12 cellular contexts compared by ENCODE assay signal in the genomic region with DNA sequence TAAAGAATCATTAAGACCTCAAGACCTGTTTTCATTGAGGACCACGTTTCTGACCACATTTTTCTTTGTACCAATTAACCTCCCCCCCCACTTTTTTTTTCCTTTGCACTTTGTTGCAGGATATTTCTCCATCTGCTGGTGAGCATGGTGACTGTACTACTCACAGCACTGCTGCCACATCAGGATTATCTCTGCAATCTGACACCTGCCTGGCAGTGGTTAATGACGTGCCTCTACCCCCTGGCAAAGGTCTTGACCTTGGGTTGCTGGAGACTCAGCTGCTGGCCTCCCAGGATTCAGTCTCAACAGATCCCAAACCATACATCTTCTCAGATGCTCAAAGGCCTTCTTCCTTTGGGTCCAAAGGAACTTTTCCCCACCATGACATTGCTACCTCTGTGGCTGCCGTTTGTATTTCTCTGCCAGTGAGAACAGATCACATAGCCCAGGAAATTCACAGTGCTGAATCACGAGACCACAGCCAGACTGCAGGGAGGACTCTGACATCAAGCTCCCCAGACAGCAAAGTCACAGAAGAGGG. TPM values are rescaled to one million over a fixed set of nuclear protein-coding genes. Genes with fewer than 3 reads are reported as not detected.
DNase-seq lines count a peak whose midpoint lies in the region; ATAC-seq and TF ChIP-seq lines count a peak whose summit lies in the region.
"Had no signal": no experiment of that assay in that cellular context is flagged by ENCODE, and none has a peak within 500 bp of the region (broad histone marks: within the 10 kb centered on the region; RNA-seq: fewer than 3 reads in every experiment).

No MANE protein-coding gene starts in this region.

- H3K9me3 Mint-ChIP-seq in T-helper 1 cell treated with Interleukin-12 subunit alpha and Interleukin-12 subunit beta and Interleukin-4 antibody, amounts not matched to agents 30 μg/mL and 1 μg/mL, for 36 hours = peaks cover 24% of the 10 kb centered on the region
- H3K9me3 Mint-ChIP-seq in activated naive CD8-positive, alpha-beta T cell treated with anti-CD3 and anti-CD28 coated beads for 36 hours = peaks cover 12% of the 10 kb centered on the region
- peaks cover 15% of the 10 kb centered on the region for H3K9me3 Mint-ChIP-seq in stimulated activated naive CD8-positive, alpha-beta T cell treated with anti-CD3 and anti-CD28 coated beads, Interleukin-15, Interleukin-2, amounts not matched to agents 100 ng/mL and 50 ng/mL, for 24 hours

- DNase-seq in activated T-cell treated with anti-CD3 and anti-CD28 coated beads for 48 hours (ENCODE audit: low read depth) (peak; percentile 7), activated T-cell treated with anti-CD3 and anti-CD28 coated beads for 4 hours (no peak), HEK293T (ENCODE audit: extremely low spot score) (no peak), NCI-H146 treated with DMSO at 0.1 percent for 48 hours (lab: John Stamatoyannopoulos, UW; ENCODE audit: unreplicated experiment) (no peak)
- DNase-seq in activated naive CD8-positive, alpha-beta T cell treated with anti-CD3 and anti-CD28 coated beads for 36 hours = peak; percentile 46
- DNase-seq: GOT3, islet precursor cell, NCI-H510A had no signal

- no peak for ATAC-seq in HG03039 (IDR thresholded peaks at IDR 0.05; ENCODE audit: unreplicated experiment)
- ATAC-seq: HepG2 had no signal

- H3K4me1 Mint-ChIP-seq in T-helper 1 cell treated with Interleukin-12 subunit alpha and Interleukin-12 subunit beta and Interleukin-4 antibody, amounts not matched to agents 30 μg/mL and 1 μg/mL, for 36 hours (ENCODE audit: low read depth) = peaks cover 49% of the 10 kb centered on the region
- peaks cover 55% of the 10 kb centered on the region for H3K4me1 Mint-ChIP-seq in activated naive CD8-positive, alpha-beta T cell treated with anti-CD3 and anti-CD28 coated beads for 36 hours
- H3K4me1 Mint-ChIP-seq in stimulated activated naive CD8-positive, alpha-beta T cell treated with anti-CD3 and anti-CD28 coated beads, Interleukin-15, Interleukin-2, amounts not matched to agents 100 ng/mL and 50 ng/mL, for 24 hours (ENCODE audit: low read depth) = peaks cover 62% of the 10 kb centered on the region

- H3K4me3 Mint-ChIP-seq in T-helper 1 cell treated with Interleukin-12 subunit alpha and Interleukin-12 subunit beta and Interleukin-4 antibody, amounts not matched to agents 30 μg/mL and 1 μg/mL, for 36 hours = peak overlapping the region; percentile 71
- peak overlapping the region; percentile 62 for H3K4me3 Mint-ChIP-seq in activated naive CD8-positive, alpha-beta T cell treated with anti-CD3 and anti-CD28 coated beads for 36 hours
- peak overlapping the region; percentile 44 for H3K4me3 Mint-ChIP-seq in stimulated activated naive CD8-positive, alpha-beta T cell treated with anti-CD3 and anti-CD28 coated beads, Interleukin-15, Interleukin-2, amounts not matched to agents 100 ng/mL and 50 ng/mL, for 24 hours

- H3K27ac Mint-ChIP-seq in T-helper 1 cell treated with Interleukin-12 subunit alpha and Interleukin-12 subunit beta and Interleukin-4 antibody, amounts not matched to agents 30 μg/mL and 1 μg/mL, for 36 hours = peak overlapping the region; percentile 80
- peak overlapping the region; percentile 95 for H3K27ac Mint-ChIP-seq in activated naive CD8-positive, alpha-beta T cell treated with anti-CD3 and anti-CD28 coated beads for 36 hours
- H3K27ac Mint-ChIP-seq in stimulated activated naive CD8-positive, alpha-beta T cell treated with anti-CD3 and anti-CD28 coated beads, Interleukin-15, Interleukin-2, amounts not matched to agents 100 ng/mL and 50 ng/mL, for 24 hours = peak overlapping the region; percentile 87

- POLR2A ChIA-PET in HEK293T (lab: Yijun Ruan, JAX) = no interaction called here

- H3K36me3 Mint-ChIP-seq in T-helper 1 cell treated with Interleukin-12 subunit alpha and Interleukin-12 subunit beta and Interleukin-4 antibody, amounts not matched to agents 30 μg/mL and 1 μg/mL, for 36 hours (ENCODE audit: low read depth) = peaks cover 34% of the 10 kb centered on the region
- H3K36me3 Mint-ChIP-seq in activated naive CD8-positive, alpha-beta T cell treated with anti-CD3 and anti-CD28 coated beads for 36 hours = peaks cover 57% of the 10 kb centered on the region
- H3K36me3 Mint-ChIP-seq in stimulated activated naive CD8-positive, alpha-beta T cell treated with anti-CD3 and anti-CD28 coated beads, Interleukin-15, Interleukin-2, amounts not matched to agents 100 ng/mL and 50 ng/mL, for 24 hours (ENCODE audit: low read depth) = peaks cover 43% of the 10 kb centered on the region

- no peaks in the 10 kb centered on the region for H3K27me3 Mint-ChIP-seq in T-helper 1 cell treated with Interleukin-12 subunit alpha and Interleukin-12 subunit beta and Interleukin-4 antibody, amounts not matched to agents 30 μg/mL and 1 μg/mL, for 36 hours (ENCODE audit: low read depth)
- H3K27me3 Mint-ChIP-seq in activated naive CD8-positive, alpha-beta T cell treated with anti-CD3 and anti-CD28 coated beads for 36 hours = no peaks in the 10 kb centered on the region
- H3K27me3 Mint-ChIP-seq in stimulated activated naive CD8-positive, alpha-beta T cell treated with anti-CD3 and anti-CD28 coated beads, Interleukin-15, Interleukin-2, amounts not matched to agents 100 ng/mL and 50 ng/mL, for 24 hours = no peaks in the 10 kb centered on the region

- CTCF ChIA-PET in HEK293T (lab: Yijun Ruan, JAX) = no interaction called here

TF ChIP-seq in HEK293T, 16 proteins besides CTCF, POLR2A, EP300 and RAD21:
- no peak for TF ChIP-seq L3MBTL2 (conservative IDR thresholded peaks at IDR 0.05)
- TF ChIP-seq FOXM1 (IDR thresholded peaks at IDR 0.05; ENCODE audit: borderline replicate concordance) = no peak
- no peak for TF ChIP-seq HDGF (IDR thresholded peaks at IDR 0.05; ENCODE audit: borderline replicate concordance)
TF ChIP-seq in HEK293T: peak in this region for 0.

RNA-seq across cellular contexts. Expression of a gene that starts 46.6 kb away (rescaled TPM):
- total RNA-seq in activated naive CD8-positive, alpha-beta T cell treated with anti-CD3 and anti-CD28 coated beads for 36 hours = not detected
- total RNA-seq: HepG2 had no signal

Comparison
In these comparisons a context has a peak if more than half of its experiments do, and no peak if none do; other contexts are left out.
1. DNase-seq: peak in activated T-cell treated with anti-CD3 and anti-CD28 coated beads for 48 hours (single experiment) and activated naive CD8-positive, alpha-beta T cell treated with anti-CD3 and anti-CD28 coated beads for 36 hours (single experiment); none in activated T-cell treated with anti-CD3 and anti-CD28 coated beads for 4 hours (single experiment), HEK293T (single experiment) and NCI-H146 treated with DMSO at 0.1 percent for 48 hours (single experiment).
2. Peak in every context shown above with its lines, with median percentiles within 50 percentile points of each other: H3K27ac Mint-ChIP-seq and H3K4me3 Mint-ChIP-seq.